In genomic region chr6:26520088-26520839, GRCh38 we compare ENCODE assay signal across 8 cellular contexts. TPM values are rescaled to one million over a fixed set of nuclear protein-coding genes. Genes with fewer than 3 reads are reported as not detected.
DNase-seq lines count a peak whose midpoint lies in the region; ATAC-seq and TF ChIP-seq lines count a peak whose summit lies in the region.

No MANE protein-coding gene starts in this region.

- H3K9me3 ChIP-seq in duodenal mucosa (ENCODE audit: control insufficient read depth in 1 of 2, low read length in 2 of 2), result no peaks in the 10 kb centered on the region
- H3K9me3 ChIP-seq in mononuclear cell (ENCODE audit: low read depth, low read length), result no peaks in the 10 kb centered on the region

- no peaks in the 10 kb centered on the region for H3K36me3 ChIP-seq in duodenal mucosa (ENCODE audit: control insufficient read depth in 1 of 2, insufficient read depth in 2 of 2, low read length in 2 of 2)

- H3K4me3 Mint-ChIP-seq in type B pancreatic cell, result peak overlapping the region; percentile 89

- H3K4me3 ChIP-seq in duodenal mucosa (ENCODE audit: low read depth in 1 of 2, low read length in 2 of 2), result peak overlapping the region; percentile 63 to 69
- peak overlapping the region; percentile 39 for H3K4me3 ChIP-seq in mononuclear cell (ENCODE audit: low read length)

- DNase-seq in DMS 273 treated with DMSO at 0.1 percent for 48 hours (lab: John Stamatoyannopoulos, UW), result peak; percentile 63
- peak; percentile 49 for DNase-seq in HS-5 (ENCODE audit: low read depth)
- no peak for DNase-seq in RWPE1 (ENCODE audit: low spot score)
- DNase-seq in type B pancreatic cell (ENCODE audit: extremely low spot score, unreplicated experiment), result no peak
- DNase-seq in central memory CD4-positive, alpha-beta T cell, result no peak

- peak overlapping the region; percentile 94 for H3K27ac ChIP-seq in RWPE1
- H3K27ac ChIP-seq in duodenal mucosa (ENCODE audit: low read depth, low read length), result peak overlapping the region; percentile 69

- peaks cover 22% of the 10 kb centered on the region for H3K4me1 Mint-ChIP-seq in type B pancreatic cell (ENCODE audit: unreplicated experiment)

- H3K9ac ChIP-seq in duodenal mucosa (ENCODE audit: low read depth in 1 of 2, low read length in 2 of 2), result peak overlapping the region; percentile 28 to 45

- no peaks in the 10 kb centered on the region for H3K27me3 ChIP-seq in duodenal mucosa (ENCODE audit: control insufficient read depth in 1 of 2, insufficient read depth in 2 of 2, low read length in 2 of 2)
- no peaks in the 10 kb centered on the region for H3K27me3 ChIP-seq in mononuclear cell (ENCODE audit: insufficient read depth, low read length)

- CTCF ChIA-PET in RWPE1 (lab: Yijun Ruan, JAX), result interaction anchor here (0.7 kb wide), 1 partner anchor 17 kb away, joined by 7 read pairs; no protein-coding TSS in a partner anchor

- peak overlapping the region; percentile 96 for H3K27ac Mint-ChIP-seq in type B pancreatic cell

- TF ChIP-seq CTCF in RWPE1 (conservative IDR thresholded peaks at IDR 0.05; ENCODE audit: low read depth) (no peak), type B pancreatic cell (conservative IDR thresholded peaks at IDR 0.05) (no peak)

- POLR2A ChIA-PET in RWPE1 (lab: Yijun Ruan, JAX; ENCODE audit: low non-redundant PET), result no interaction called here

- H3K4me1 ChIP-seq in duodenal mucosa (ENCODE audit: control insufficient read depth in 1 of 2, insufficient read depth in 2 of 2, low read length in 2 of 2) (peaks cover 10 to 14% of the 10 kb centered on the region in 2 donors), mononuclear cell (ENCODE audit: insufficient read depth, low read length) (peaks cover 27% of the 10 kb centered on the region)

- H3K27me3 Mint-ChIP-seq in type B pancreatic cell, result peaks cover 6% of the 10 kb centered on the region

- ATAC-seq in GM21423 (IDR thresholded peaks at IDR 0.05; ENCODE audit: unreplicated experiment), result peak; percentile 36

- no peaks in the 10 kb centered on the region for H3K36me3 Mint-ChIP-seq in type B pancreatic cell

- no peaks in the 10 kb centered on the region for H3K9me3 Mint-ChIP-seq in type B pancreatic cell

RNA-seq across cellular contexts. Expression of gene HMGN4, which starts 17.9 kb away (rescaled TPM):
- total RNA-seq in mononuclear cell (40.4 TPM), type B pancreatic cell (ENCODE audit: low replicate concordance) (31.7 and 37.6 TPM in 2 replicates)

RNA-seq across cellular contexts. Expression of gene BTN1A1, which starts 20.2 kb away (rescaled TPM):
- total RNA-seq in mononuclear cell (not detected), type B pancreatic cell (ENCODE audit: low replicate concordance) (0.36 and 1.3 TPM in 2 replicates)

Comparison
In these comparisons a context has a peak if more than half of its experiments do, and no peak if none do; other contexts are left out.
1. DNase-seq: peak in DMS 273 treated with DMSO at 0.1 percent for 48 hours (single experiment) and HS-5 (single experiment); none in RWPE1 (single experiment), type B pancreatic cell (single experiment) and central memory CD4-positive, alpha-beta T cell (single experiment).